ENCODE assay signal across 23 cellular contexts in genomic region chr5:7080501-7080900, GRCh38.
"Had no signal": no experiment of that assay in that cellular context is flagged by ENCODE, and none has a peak within 500 bp of the region (broad histone marks: within the 10 kb centered on the region; RNA-seq: fewer than 3 reads in every experiment).

No MANE protein-coding gene starts in this region.

- H3K36me3 ChIP-seq: colonic mucosa, esophagus muscularis mucosa, gastrocnemius medialis, heart right ventricle, left ventricle myocardium inferior, lower lobe of right lung, pancreas, spleen, tibial artery, upper lobe of right lung, vagina had no signal

- FAIRE-seq: pancreas had no signal

- H3K27me3 ChIP-seq: pancreas, spleen, tibial artery, upper lobe of right lung, vagina had no signal

- H3K27me3 Mint-ChIP-seq: memory B cell; stimulated activated memory B cell treated with anti-CD40 and anti-IgM and Interleukin-4, amounts not matched to agents 10 μg/mL and 1 μg/mL and 100 μg/mL, for 72 hours had no signal

- DNase-seq: colonic mucosa; dermis blood vessel endothelial cell; gastrocnemius medialis; heart right ventricle; islet precursor cell; left ventricle myocardium inferior; lower lobe of right lung; midbrain; occipital lobe; pancreas; right cardiac atrium; spleen; stimulated activated CD4-positive, alpha-beta T cell treated with anti-CD3 and anti-CD28 coated beads, Interleukin-15, amount 100 ng/mL, for 24 hours; stimulated activated CD4-positive, alpha-beta T cell treated with anti-CD3 and anti-CD28 coated beads, Interleukin-1b, Interleukin-23, amount 100 ng/mL, for 48 hours; stimulated activated CD4-positive, alpha-beta T cell treated with anti-CD3 and anti-CD28 coated beads, Interleukin-4, amount 100 ng/mL, for 24 hours; tibial artery; upper lobe of right lung had no signal

- H3K9me3 Mint-ChIP-seq: memory B cell; stimulated activated naive CD8-positive, alpha-beta T cell treated with anti-CD3 and anti-CD28 coated beads, Interleukin-15, Interleukin-2, amounts not matched to agents 100 ng/mL and 50 ng/mL, for 24 hours had no signal

- H3K4me3 Mint-ChIP-seq: memory B cell; natural killer cell treated with Interleukin-12 subunit alpha and Interleukin-12 subunit beta and Interleukin-15 and Interleukin-18, amount 100 ng/mL, for 72 hours; stimulated activated memory B cell treated with anti-CD40 and anti-IgM and Interleukin-4, amounts not matched to agents 10 μg/mL and 1 μg/mL and 100 μg/mL, for 72 hours; stimulated activated naive CD8-positive, alpha-beta T cell treated with anti-CD3 and anti-CD28 coated beads, Interleukin-15, Interleukin-2, amounts not matched to agents 100 ng/mL and 50 ng/mL, for 24 hours had no signal

- H3K27ac ChIP-seq: colonic mucosa, esophagus muscularis mucosa, gastrocnemius medialis, heart right ventricle, left ventricle myocardium inferior, lower lobe of right lung, pancreas, spleen, tibial artery, upper lobe of right lung, vagina had no signal

- H3K36me3 Mint-ChIP-seq: memory B cell; natural killer cell treated with Interleukin-12 subunit alpha and Interleukin-12 subunit beta and Interleukin-15 and Interleukin-18, amount 100 ng/mL, for 72 hours; stimulated activated memory B cell treated with anti-CD40 and anti-IgM and Interleukin-4, amounts not matched to agents 10 μg/mL and 1 μg/mL and 100 μg/mL, for 72 hours had no signal

- H3K27ac Mint-ChIP-seq: memory B cell; natural killer cell treated with Interleukin-12 subunit alpha and Interleukin-12 subunit beta and Interleukin-15 and Interleukin-18, amount 100 ng/mL, for 72 hours; stimulated activated memory B cell treated with anti-CD40 and anti-IgM and Interleukin-4, amounts not matched to agents 10 μg/mL and 1 μg/mL and 100 μg/mL, for 72 hours; stimulated activated naive CD8-positive, alpha-beta T cell treated with anti-CD3 and anti-CD28 coated beads, Interleukin-15, Interleukin-2, amounts not matched to agents 100 ng/mL and 50 ng/mL, for 24 hours had no signal

- ATAC-seq: gastrocnemius medialis; heart right ventricle; lower lobe of right lung; natural killer cell treated with Interleukin-12 subunit alpha and Interleukin-12 subunit beta and Interleukin-15 and Interleukin-18, amount 100 ng/mL, for 72 hours; pancreas; right cardiac atrium; stimulated activated memory B cell treated with anti-CD40 and anti-IgM and Interleukin-4, amounts not matched to agents 10 μg/mL and 1 μg/mL and 100 μg/mL, for 72 hours; upper lobe of right lung had no signal

- H3K4me1 Mint-ChIP-seq: memory B cell; stimulated activated memory B cell treated with anti-CD40 and anti-IgM and Interleukin-4, amounts not matched to agents 10 μg/mL and 1 μg/mL and 100 μg/mL, for 72 hours had no signal

- H3K9me3 ChIP-seq: colonic mucosa, esophagus muscularis mucosa, gastrocnemius medialis, lower lobe of right lung, pancreas, tibial artery, upper lobe of right lung, vagina had no signal

- H3K4me3 ChIP-seq: colonic mucosa, esophagus muscularis mucosa, gastrocnemius medialis, heart right ventricle, left ventricle myocardium inferior, lower lobe of right lung, pancreas, spleen, tibial artery, upper lobe of right lung, vagina had no signal

- H3K4me1 ChIP-seq: colonic mucosa, esophagus muscularis mucosa, gastrocnemius medialis, heart right ventricle, left ventricle myocardium inferior, lower lobe of right lung, pancreas, spleen, tibial artery, upper lobe of right lung, vagina had no signal
